In genomic region chr1:19405195-19405760, GRCh38 we compare ENCODE assay signal across 10 cellular contexts.
DNase-seq lines count a peak whose midpoint lies in the region; TF ChIP-seq lines count a peak whose summit lies in the region.
"Had no signal": no experiment of that assay in that cellular context is flagged by ENCODE, and none has a peak within 500 bp of the region (broad histone marks: within the 10 kb centered on the region; RNA-seq: fewer than 3 reads in every experiment).

No MANE protein-coding gene starts in this region.

- H3K4me1 ChIP-seq in hepatocyte (ENCODE audit: insufficient read depth) (peaks cover 14% of the 10 kb centered on the region), OCI-LY7 (ENCODE audit: insufficient read depth, low read length, poor library complexity, severe bottlenecking) (no peaks in the 10 kb centered on the region)

- H3K9me2 ChIP-seq in hepatocyte (replicated peaks; ENCODE audit: insufficient read depth) (no peaks in the 10 kb centered on the region), OCI-LY7 (ENCODE audit: insufficient read depth, low read length) (no peaks in the 10 kb centered on the region)

- CTCF ChIA-PET in OCI-LY7 (lab: Charles Lee; ENCODE audit: unreplicated experiment), result no interaction called here

- no peak overlapping the region for H2AFZ ChIP-seq in hepatocyte
- H2AFZ ChIP-seq in OCI-LY7 (ENCODE audit: low read length), result no peak overlapping the region

- H3K4me2 ChIP-seq in hepatocyte (peak overlapping the region; percentile 5), OCI-LY7 (ENCODE audit: low read length) (no peak overlapping the region)

- H3K27me3 ChIP-seq in hepatocyte, result no peaks in the 10 kb centered on the region

- H3K27ac ChIP-seq in hepatocyte (peak overlapping the region; percentile 11), OCI-LY7 (ENCODE audit: low read depth, low read length, poor library complexity, severe bottlenecking) (no peak overlapping the region)

- 68% methylated on average over 10 of the region's 10 CpGs for WGBS in hepatocyte (ENCODE audit: low lambda C conversion rate, missing lambda C conversion rate)

- H3K9me3 ChIP-seq in hepatocyte (ENCODE audit: low read depth) (no peaks in the 10 kb centered on the region), OCI-LY7 (ENCODE audit: low read length) (no peaks in the 10 kb centered on the region)

- peaks cover 85% of the 10 kb centered on the region for H3K79me2 ChIP-seq in hepatocyte
- H3K79me2 ChIP-seq in OCI-LY7 (ENCODE audit: insufficient read depth, low read depth, low read length), result no peaks in the 10 kb centered on the region

- no TSS peak for BruUV-seq in OCI-LY7 (replicated peaks; lab: Mats Ljungman, UMichigan)

- no peaks in the 10 kb centered on the region for H3K9me3 Mint-ChIP-seq in activated naive CD4-positive, alpha-beta T cell treated with anti-CD3 and anti-CD28 coated beads, Interleukin-2, amount 50 U/mL, for 24 hours
- H3K9me3 Mint-ChIP-seq in activated naive CD8-positive, alpha-beta T cell treated with anti-CD3 and anti-CD28 coated beads for 36 hours, result no peaks in the 10 kb centered on the region
- no peaks in the 10 kb centered on the region for H3K9me3 Mint-ChIP-seq in type B pancreatic cell

- peak overlapping the region; percentile 36 for H3K27ac Mint-ChIP-seq in activated naive CD4-positive, alpha-beta T cell treated with anti-CD3 and anti-CD28 coated beads, Interleukin-2, amount 50 U/mL, for 24 hours
- H3K27ac Mint-ChIP-seq in activated naive CD8-positive, alpha-beta T cell treated with anti-CD3 and anti-CD28 coated beads for 36 hours, result peak overlapping the region; percentile 31
- H3K27ac Mint-ChIP-seq in type B pancreatic cell, result peak overlapping the region; percentile 51

- TF ChIP-seq CTCF in hepatocyte (IDR thresholded peaks at IDR 0.05; ENCODE audit: poor library complexity) (peak; percentile 32), type B pancreatic cell (conservative IDR thresholded peaks at IDR 0.05) (peak; percentile 64), OCI-LY7 (conservative IDR thresholded peaks at IDR 0.05; ENCODE audit: low read length) (no peak)

- intact Hi-C loops in OCI-LY7 (cut with micrococcal nuclease; ENCODE audit: unreplicated experiment), result no loop called here

- no peak overlapping the region for H3K4me3 ChIP-seq in hepatocyte
- no peak overlapping the region for H3K4me3 ChIP-seq in OCI-LY7 (ENCODE audit: low read depth, low read length, poor library complexity, severe bottlenecking)

- H3K36me3 ChIP-seq in hepatocyte (replicated peaks; ENCODE audit: insufficient read depth, low read depth), result no peaks in the 10 kb centered on the region
- no peaks in the 10 kb centered on the region; the same call in 1 of the 2 replicates for H3K36me3 ChIP-seq in OCI-LY7 (ENCODE audit: insufficient read depth, low read length)

- POLR2A ChIA-PET in OCI-LY7 (lab: Charles Lee), result no interaction called here

- H4K20me1 ChIP-seq in hepatocyte (ENCODE audit: insufficient read depth, poor library complexity, severe bottlenecking) (peaks cover 36% of the 10 kb centered on the region), OCI-LY7 (ENCODE audit: insufficient read depth, low read length) (0 out of 2 replicates have a peak, but pooled peaks cover 6% of the 10 kb centered on the region)

- peaks cover 10% of the 10 kb centered on the region for H3K36me3 Mint-ChIP-seq in activated naive CD4-positive, alpha-beta T cell treated with anti-CD3 and anti-CD28 coated beads, Interleukin-2, amount 50 U/mL, for 24 hours
- peaks cover 18% of the 10 kb centered on the region for H3K36me3 Mint-ChIP-seq in activated naive CD8-positive, alpha-beta T cell treated with anti-CD3 and anti-CD28 coated beads for 36 hours
- no peaks in the 10 kb centered on the region for H3K36me3 Mint-ChIP-seq in type B pancreatic cell

- peaks cover 93% of the 10 kb centered on the region for H3K4me1 Mint-ChIP-seq in activated naive CD4-positive, alpha-beta T cell treated with anti-CD3 and anti-CD28 coated beads, Interleukin-2, amount 50 U/mL, for 24 hours
- H3K4me1 Mint-ChIP-seq in activated naive CD8-positive, alpha-beta T cell treated with anti-CD3 and anti-CD28 coated beads for 36 hours, result peaks cover 65% of the 10 kb centered on the region
- peaks cover 67% of the 10 kb centered on the region for H3K4me1 Mint-ChIP-seq in type B pancreatic cell (ENCODE audit: unreplicated experiment)

- DNase-seq in activated naive CD4-positive, alpha-beta T cell treated with anti-CD3 and anti-CD28 coated beads, Interleukin-2, amount 50 U/mL, for 16 hours, result no peak
- no peak for DNase-seq in activated naive CD8-positive, alpha-beta T cell treated with anti-CD3 and anti-CD28 coated beads for 36 hours
- DNase-seq in hepatocyte (ENCODE audit: low spot score), result no peak
- DNase-seq in type B pancreatic cell (ENCODE audit: extremely low spot score, unreplicated experiment), result no peak
- DNase-seq in superior temporal gyrus (ENCODE audit: extremely low spot score), result no peak
- DNase-seq in OCI-LY7 (ENCODE audit: low spot score), result no peak
- DNase-seq in activated CD4-positive, CD25-positive, alpha-beta regulatory T cell (lab: John Stamatoyannopoulos, UW), result no peak
- DNase-seq: activated CD4-positive, alpha-beta T cell treated with anti-CD3 and anti-CD28 coated beads for 4 hours; MV-4-11 had no signal

- H3K27me3 Mint-ChIP-seq in activated naive CD4-positive, alpha-beta T cell treated with anti-CD3 and anti-CD28 coated beads, Interleukin-2, amount 50 U/mL, for 24 hours, result no peaks in the 10 kb centered on the region
- H3K27me3 Mint-ChIP-seq in activated naive CD8-positive, alpha-beta T cell treated with anti-CD3 and anti-CD28 coated beads for 36 hours, result no peaks in the 10 kb centered on the region
- H3K27me3 Mint-ChIP-seq in type B pancreatic cell, result no peaks in the 10 kb centered on the region

- H3K4me3 Mint-ChIP-seq in activated naive CD4-positive, alpha-beta T cell treated with anti-CD3 and anti-CD28 coated beads, Interleukin-2, amount 50 U/mL, for 24 hours, result no peak overlapping the region
- no peak overlapping the region for H3K4me3 Mint-ChIP-seq in activated naive CD8-positive, alpha-beta T cell treated with anti-CD3 and anti-CD28 coated beads for 36 hours
- peak overlapping the region; percentile 60 for H3K4me3 Mint-ChIP-seq in type B pancreatic cell
